ENCODE assay signal across 9 cellular contexts in the genomic region with DNA sequence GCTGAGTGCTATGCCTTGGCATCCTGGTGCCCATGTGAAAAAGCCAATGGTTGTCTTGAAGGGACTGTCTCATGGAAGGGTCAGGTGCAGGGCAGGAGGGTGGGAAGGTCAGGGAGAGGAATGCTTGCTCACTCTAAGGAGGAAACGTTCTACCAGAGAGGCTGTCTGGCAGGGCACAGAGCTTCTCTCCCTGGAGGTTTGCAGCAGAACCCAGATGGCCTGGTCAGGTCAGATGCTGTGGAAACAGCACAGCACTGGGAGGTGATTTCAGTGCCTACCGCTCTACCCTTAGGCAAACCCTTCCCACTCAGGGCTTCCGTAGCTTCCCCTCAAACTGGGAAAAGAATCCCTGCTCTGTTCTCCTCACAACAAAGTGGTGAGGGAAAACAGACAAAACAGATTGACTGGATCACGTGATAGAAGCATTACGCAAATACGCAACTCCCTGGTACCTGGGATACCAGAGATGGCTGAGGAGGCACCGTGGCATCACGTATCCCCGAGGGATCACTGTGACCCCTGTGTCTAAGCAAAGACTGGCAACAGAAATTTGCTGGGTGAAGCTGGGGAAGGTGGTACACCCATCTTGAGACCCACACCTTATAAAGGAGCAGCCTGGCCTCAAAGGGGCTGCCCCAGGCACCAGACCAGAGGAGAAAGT. TPM values are rescaled to one million over a fixed set of nuclear protein-coding genes. Genes with fewer than 3 reads are reported as not detected.
DNase-seq lines count a peak whose midpoint lies in the region; ATAC-seq and TF ChIP-seq lines count a peak whose summit lies in the region.
"Had no signal": no experiment of that assay in that cellular context is flagged by ENCODE, and none has a peak within 500 bp of the region (broad histone marks: within the 10 kb centered on the region; RNA-seq: fewer than 3 reads in every experiment).

No MANE protein-coding gene starts in this region.

- peak overlapping the region; percentile 9 for H3K4me3 ChIP-seq in endocrine pancreas (ENCODE audit: control insufficient read depth, insufficient read depth, low read length)
- H3K4me3 ChIP-seq: MG63 had no signal

- in situ Hi-C loops in SK-MEL-5 (cut with HindIII; ENCODE audit: low pct_unique_long_range_greater_than_20kb, low sequenced_read_pairs), result no loop called here

- H3K4me1 Mint-ChIP-seq in progenitor cell of endocrine pancreas (ENCODE audit: low read depth), result peaks cover 57% of the 10 kb centered on the region

- H3K27me3 Mint-ChIP-seq in progenitor cell of endocrine pancreas, result no peaks in the 10 kb centered on the region

- no peaks in the 10 kb centered on the region for H3K27me3 ChIP-seq in endocrine pancreas (ENCODE audit: control insufficient read depth, insufficient read depth, low read length)
- H3K27me3 ChIP-seq: MG63 had no signal

- H3K36me3 Mint-ChIP-seq in progenitor cell of endocrine pancreas (ENCODE audit: insufficient read depth), result peaks cover 7% of the 10 kb centered on the region

- ATAC-seq in GM18861 (IDR thresholded peaks at IDR 0.05; ENCODE audit: unreplicated experiment) (no peak), GM19463 (IDR thresholded peaks at IDR 0.05; ENCODE audit: unreplicated experiment) (no peak)

- H3K4me1 ChIP-seq in endocrine pancreas (ENCODE audit: control insufficient read depth, insufficient read depth, low read length), result peaks cover 18% of the 10 kb centered on the region

- peak; percentile 53 for DNase-seq in GF-D8 (lab: John Stamatoyannopoulos, UW)
- peak; percentile 79 for DNase-seq in SK-MEL-5 (ENCODE audit: low read depth, low spot score)
- no peak for DNase-seq in progenitor cell of endocrine pancreas (ENCODE audit: low spot score, unreplicated experiment)
- no peak for DNase-seq in GOT3 (lab: John Stamatoyannopoulos, UW)
- no peak for DNase-seq in UCSD-AML1 (lab: John Stamatoyannopoulos, UW; ENCODE audit: unreplicated experiment)
- DNase-seq: MG63 had no signal

- no peak overlapping the region for H3K27ac Mint-ChIP-seq in progenitor cell of endocrine pancreas

- no peaks in the 10 kb centered on the region for H3K9me3 ChIP-seq in endocrine pancreas (ENCODE audit: control insufficient read depth, low read length)
- H3K9me3 ChIP-seq: MG63 had no signal

- peak overlapping the region; percentile 95 for H3K4me3 Mint-ChIP-seq in progenitor cell of endocrine pancreas (ENCODE audit: low read depth)

- H3K36me3 ChIP-seq in endocrine pancreas (ENCODE audit: control insufficient read depth, insufficient read depth, low read length), result no peaks in the 10 kb centered on the region

- H3K9me3 Mint-ChIP-seq in progenitor cell of endocrine pancreas (ENCODE audit: low read depth), result no peaks in the 10 kb centered on the region

- TF ChIP-seq CTCF in progenitor cell of endocrine pancreas (IDR thresholded peaks at IDR 0.05; ENCODE audit: unreplicated experiment), result no peak

- peak overlapping the region; percentile 39 for H3K9ac ChIP-seq in endocrine pancreas (ENCODE audit: control insufficient read depth, insufficient read depth, low read length)

RNA-seq across cellular contexts. Expression of a gene that starts 3.9 kb away (rescaled TPM):
- total RNA-seq in SK-MEL-5 (2014; rRNA removed; shearing (Covaris generic)), result 39.6 and 42.3 TPM in 2 replicates
- polyA plus RNA-seq in SK-MEL-5 (2015; cell fraction: cytosol; rRNA removed), result 93.8 and 98.2 TPM in 2 replicates
- polyA plus RNA-seq in SK-MEL-5 (2015; cell fraction: nucleus; rRNA removed), result 103 and 133 TPM in 2 replicates
- total RNA-seq in progenitor cell of endocrine pancreas, result 63.8 and 66.9 TPM in 2 replicates

RNA-seq across cellular contexts. Expression of a gene that starts 54.6 kb away (rescaled TPM):
- 10.4 and 17.5 TPM in 2 replicates for total RNA-seq in SK-MEL-5 (2014; rRNA removed; shearing (Covaris generic))
- 8.8 and 12.3 TPM in 2 replicates for polyA plus RNA-seq in SK-MEL-5 (2015; cell fraction: cytosol; rRNA removed)
- polyA plus RNA-seq in SK-MEL-5 (2015; cell fraction: nucleus; rRNA removed), result 47.0 and 53.4 TPM in 2 replicates
- 62.0 and 63.1 TPM in 2 replicates for total RNA-seq in progenitor cell of endocrine pancreas

Comparison
In these comparisons a context has a peak if more than half of its experiments do, and no peak if none do; other contexts are left out.
1. DNase-seq: peak in GF-D8 (single experiment) and SK-MEL-5 (single experiment); none in progenitor cell of endocrine pancreas (single experiment), GOT3 (single experiment) and UCSD-AML1 (single experiment).